22 cellular contexts compared by ENCODE assay signal in genomic region chr9:136331030-136331429, GRCh38. TPM values are rescaled to one million over a fixed set of nuclear protein-coding genes. Genes with fewer than 3 reads are reported as not detected.
DNase-seq lines count a peak whose midpoint lies in the region; FAIRE-seq and TF ChIP-seq lines count a peak whose summit lies in the region.
"Had no signal": no experiment of that assay in that cellular context is flagged by ENCODE, and none has a peak within 500 bp of the region (broad histone marks: within the 10 kb centered on the region; RNA-seq: fewer than 3 reads in every experiment).

No MANE protein-coding gene starts in this region.

- H3K4me3 ChIP-seq in AG04450 (ENCODE audit: low read depth, low read length) (peak overlapping the region; percentile 10; the same call in 1 of the 2 replicates), BLaER1 (peak overlapping the region; percentile 82; the same call in 1 of the 2 replicates), WERI-Rb-1 (ENCODE audit: low read depth, low read length) (peak overlapping the region; percentile 27), kidney (ENCODE audit: low read length in 2 of 2) (no peak overlapping the region)

- peaks cover 81% of the 10 kb centered on the region for H4K20me1 ChIP-seq in BLaER1

- POLR2A ChIA-PET in AG04450 (lab: Yijun Ruan, JAX), result no interaction called here

- H3K27ac ChIP-seq in AG04450 (ENCODE audit: low read depth, low read length), result peak overlapping the region; percentile 11
- peak overlapping the region; percentile 99 for H3K27ac ChIP-seq in BLaER1
- H3K27ac ChIP-seq in WERI-Rb-1, result peak overlapping the region; percentile 45
- no peak overlapping the region for H3K27ac ChIP-seq in kidney (ENCODE audit: low read depth in 2 of 2, low read length in 2 of 2)

- H3K36me3 ChIP-seq in BLaER1, result peaks cover 61% of the 10 kb centered on the region
- peaks cover 47% of the 10 kb centered on the region for H3K36me3 ChIP-seq in WERI-Rb-1
- H3K36me3 ChIP-seq in kidney (ENCODE audit: control insufficient read depth in 1 of 2, insufficient read depth in 2 of 2, low read length in 2 of 2), result no peaks in the 10 kb centered on the region

- intact Hi-C loops in kidney (cut with DNase I), result no loop called here

- DNase-seq in AG04450 (ENCODE audit: low read depth, low spot score), result no peak
- no peak for DNase-seq in WERI-Rb-1
- peak; percentile 66 for DNase-seq in kidney
- no peak for DNase-seq in H4 (ENCODE audit: low spot score)
- no peak for DNase-seq in Kasumi-1 (lab: John Stamatoyannopoulos, UW)
- DNase-seq in activated CD4-positive, alpha-beta T cell treated with anti-CD3 and anti-CD28 coated beads for 48 hours, result no peak
- no peak for DNase-seq in HTR-8/SVneo (ENCODE audit: insufficient read length, low spot score)
- DNase-seq: ACHN; AML-193; Calu3; CD8-positive, alpha-beta T cell; DMS79 treated with DMSO at 0.1 percent for 48 hours; GF-D8; HCEC 1CT; HFFc6; KG1 had no signal

- peak overlapping the region; percentile 100 for H3K4me2 ChIP-seq in BLaER1

- FAIRE-seq in kidney (lab: Jason Lieb, UNC) (no peak), HTR-8/SVneo (lab: Jason Lieb, UNC) (no peak)
- FAIRE-seq: A204.1, H54, HepG2 had no signal

- no peaks in the 10 kb centered on the region for H3K27me3 ChIP-seq in AG04450 (ENCODE audit: control insufficient read depth, insufficient read depth, low read length)
- H3K27me3 ChIP-seq in BLaER1, result no peaks in the 10 kb centered on the region
- H3K27me3 ChIP-seq in WERI-Rb-1 (ENCODE audit: insufficient read depth, low read depth, severe bottlenecking), result no peaks in the 10 kb centered on the region

- H3K4me1 ChIP-seq in BLaER1 (peaks cover 57% of the 10 kb centered on the region), kidney (ENCODE audit: control insufficient read depth in 1 of 2, insufficient read depth in 1 of 2, low read depth in 1 of 2, low read length in 2 of 2) (peaks cover 0 to 13% of the 10 kb centered on the region in 2 donors)

- CTCF ChIA-PET in AG04450 (lab: Charles Lee), result no interaction called here

- peak overlapping the region; percentile 90 for H3K9ac ChIP-seq in BLaER1
- no peak overlapping the region for H3K9ac ChIP-seq in kidney (ENCODE audit: low read length in 2 of 2)

- peaks cover 7% of the 10 kb centered on the region; the same call in 1 of the 2 replicates for H3K9me3 ChIP-seq in AG04450 (ENCODE audit: control insufficient read depth, insufficient read depth, low read length)
- H3K9me3 ChIP-seq in BLaER1, result no peaks in the 10 kb centered on the region
- H3K9me3 ChIP-seq in WERI-Rb-1 (ENCODE audit: severe bottlenecking), result no peaks in the 10 kb centered on the region
- no peaks in the 10 kb centered on the region for H3K9me3 ChIP-seq in kidney (ENCODE audit: control insufficient read depth in 1 of 2, low read length in 2 of 2)

- TF ChIP-seq CTCF in AG04450 (IDR thresholded peaks at IDR 0.05; ENCODE audit: low read depth, low read length) (no peak), WERI-Rb-1 (IDR thresholded peaks at IDR 0.05; ENCODE audit: low read depth, low read length) (no peak), kidney (IDR thresholded peaks at IDR 0.05; ENCODE audit: borderline replicate concordance, extremely low read depth, insufficient read depth) (no peak)

RNA-seq across cellular contexts. Expression of gene GPSM1, which starts 3.7 kb away (rescaled TPM):
- polyA plus RNA-seq in AG04450 (2011; rRNA removed) (22.5 and 32.8 TPM in 2 replicates), kidney (ENCODE audit: insufficient read depth, low read depth, low replicate concordance) (11.9 TPM)
- polyA minus RNA-seq in AG04450 (2011; rRNA and poly(A)+ RNA removed), result 20.8 and 28.2 TPM in 2 replicates
- total RNA-seq in kidney, result 11.6 TPM
- 5.1 and 8.9 TPM in 2 replicates for total RNA-seq in H4 (2014; rRNA removed; shearing (Covaris generic))
- polyA plus RNA-seq: IgD-negative memory B cell had no signal

RNA-seq across cellular contexts. Expression of gene CCDC187, which starts 27.1 kb away (rescaled TPM):
- polyA plus RNA-seq in AG04450 (2011; rRNA removed) (not detected in 2 replicates), kidney (ENCODE audit: insufficient read depth, low read depth, low replicate concordance) (0.84 TPM)
- polyA minus RNA-seq in AG04450 (2011; rRNA and poly(A)+ RNA removed), result not detected in 2 replicates
- total RNA-seq in kidney, result 2.3 TPM
- not detected in 2 replicates for total RNA-seq in H4 (2014; rRNA removed; shearing (Covaris generic))
- total RNA-seq: HFFc6 had no signal
- polyA plus RNA-seq: BJ had no signal

RNA-seq across cellular contexts. Expression of gene DNLZ, which starts 32.5 kb away (rescaled TPM):
- polyA plus RNA-seq in AG04450 (2011; rRNA removed) (3.7 and 4.7 TPM in 2 replicates), kidney (ENCODE audit: insufficient read depth, low read depth, low replicate concordance) (30.4 TPM)
- 0.74 and 0.96 TPM in 2 replicates for polyA minus RNA-seq in AG04450 (2011; rRNA and poly(A)+ RNA removed)
- total RNA-seq in kidney, result 22.1 TPM
- total RNA-seq in H4 (2014; rRNA removed; shearing (Covaris generic)), result 26.5 and 39.6 TPM in 2 replicates

RNA-seq across cellular contexts. Expression of gene CARD9, which starts 42.4 kb away (rescaled TPM):
- 0.63 and 0.93 TPM in 2 replicates for polyA plus RNA-seq in AG04450 (2011; rRNA removed)
- 0.51 and 0.87 TPM in 2 replicates for polyA minus RNA-seq in AG04450 (2011; rRNA and poly(A)+ RNA removed)
- total RNA-seq in kidney, result 7.0 TPM
- polyA plus RNA-seq in kidney (ENCODE audit: insufficient read depth, low read depth, low replicate concordance), result 1.5 TPM
- 0.17 and 0.18 TPM in 2 replicates for total RNA-seq in H4 (2014; rRNA removed; shearing (Covaris generic))

Comparison
In these comparisons a context has a peak if more than half of its experiments do, and no peak if none do; other contexts are left out.
1. H3K27ac ChIP-seq: peak in AG04450 (single experiment), BLaER1 (single experiment) and WERI-Rb-1 (single experiment); none in kidney (0 of 2).
2. H3K4me3 ChIP-seq: peak in AG04450 (single experiment), BLaER1 (single experiment) and WERI-Rb-1 (single experiment); none in kidney (0 of 2).